8 cellular contexts compared by ENCODE assay signal in the genomic region with DNA sequence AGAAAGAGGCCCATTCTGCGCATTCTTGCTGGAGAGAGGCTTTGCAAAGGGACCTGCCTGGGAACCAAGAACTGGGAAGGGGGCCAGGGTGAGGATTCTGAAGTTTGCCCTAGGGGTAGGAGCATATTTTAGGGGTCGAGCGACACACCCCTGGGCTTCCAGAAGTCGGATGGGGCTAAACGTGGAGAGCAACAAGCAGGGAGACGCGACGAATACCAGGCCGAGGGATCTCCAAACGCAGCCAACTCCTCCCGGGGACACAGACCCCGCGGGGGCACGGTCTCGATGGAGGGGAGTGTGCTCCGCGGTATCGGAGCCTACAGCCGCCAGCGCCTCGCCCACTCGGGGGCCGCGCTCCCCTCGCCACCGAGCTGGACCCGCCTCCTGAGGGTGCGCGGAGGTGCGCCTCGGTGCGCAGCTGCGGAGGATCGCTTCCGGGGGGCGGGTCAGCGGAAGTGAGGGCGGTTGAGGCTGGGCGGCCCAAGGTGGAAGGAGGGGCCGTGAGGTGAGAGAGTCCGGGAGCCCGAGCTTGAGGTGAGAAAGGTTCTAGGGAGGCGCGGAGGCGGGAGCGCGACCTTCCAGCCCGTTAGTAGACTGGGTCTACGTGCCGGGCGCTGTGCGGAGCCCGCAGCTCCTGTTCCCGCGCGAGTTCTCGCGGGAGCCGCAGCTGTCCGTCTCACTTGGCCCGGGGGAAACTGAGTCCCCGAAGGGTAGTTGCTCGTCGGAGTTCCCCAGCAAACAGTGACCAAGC. TPM values are rescaled to one million over a fixed set of nuclear protein-coding genes. Genes with fewer than 3 reads are reported as not detected.
DNase-seq lines count a peak whose midpoint lies in the region; ATAC-seq, FAIRE-seq and TF ChIP-seq lines count a peak whose summit lies in the region.

A gene (plus strand): TSS at position 459 of the 751 bp plus-strand sequence. CDS start 3,151 bp downstream, outside the sequence.

- H3K9me3 ChIP-seq in Karpas-422 (ENCODE audit: low read length) = no peaks in the 10 kb centered on the region
- H3K9me3 ChIP-seq in SJSA1 (replicated peaks) = no peaks in the 10 kb centered on the region
- no peaks in the 10 kb centered on the region for H3K9me3 ChIP-seq in neutrophil

- H3K27ac ChIP-seq in Karpas-422 (ENCODE audit: low read length) = peak within 1 kb of the TSS; percentile 13; the same call in 1 of the 2 replicates
- H3K27ac ChIP-seq in SJSA1 = peak within 1 kb of the TSS; percentile 73
- peak within 1 kb of the TSS; percentile 86 for H3K27ac ChIP-seq in neutrophil

- H3K79me2 ChIP-seq in Karpas-422 (ENCODE audit: low read length) = no peaks in the 10 kb centered on the region

- peak; percentile 23 for TF ChIP-seq CTCF in neutrophil (IDR thresholded peaks at IDR 0.05)

- FAIRE-seq in frontal cortex (lab: Jason Lieb, UNC) = no peak

- H3K9ac ChIP-seq in Karpas-422 (ENCODE audit: low read length) = peak within 1 kb of the TSS; percentile 94

- H3K4me3 ChIP-seq in Karpas-422 (ENCODE audit: low read length) = peak within 1 kb of the TSS; percentile 88
- H3K4me3 ChIP-seq in SJSA1 = peak within 1 kb of the TSS; percentile 84
- H3K4me3 ChIP-seq in neutrophil (ENCODE audit: low read depth in 1 of 2, low read length in 1 of 2) = peak within 1 kb of the TSS; percentile 88 to 89

- no peaks in the 10 kb centered on the region for H3K9me2 ChIP-seq in Karpas-422 (replicated peaks; ENCODE audit: insufficient read depth, low read length)

- peak within 1 kb of the TSS; percentile 99 for H3K4me2 ChIP-seq in Karpas-422 (ENCODE audit: low read depth, low read length, poor library complexity, severe bottlenecking)

- H4K20me1 ChIP-seq in Karpas-422 (ENCODE audit: insufficient read depth, low read depth, low read length) = peaks cover 37% of the 10 kb centered on the region

- H2AFZ ChIP-seq in Karpas-422 (ENCODE audit: low read length) = peak within 1 kb of the TSS; percentile 95

- ATAC-seq in GM21786 (IDR thresholded peaks at IDR 0.05; ENCODE audit: unreplicated experiment) = peak; percentile 74

- DNase-seq in ELR (ENCODE audit: low read depth) (peak; percentile 80), Karpas-422 (peak; percentile 96), SJSA1 (ENCODE audit: low read depth in 1 of 2, low spot score in 2 of 2) (peak; percentile 81 to 89), frontal cortex (ENCODE audit: low spot score in 2 of 2) (peak; percentile 95 to 97), superior temporal gyrus (ENCODE audit: extremely low spot score) (peak; percentile 85)
- DNase-seq in activated gamma-delta T cell treated with anti-CD3 and anti-CD28 coated beads, Interleukin-2, amount 50 U/mL, for 16 hours (ENCODE audit: low read depth) = peak; percentile 88

- peaks cover 38% of the 10 kb centered on the region for H3K4me1 ChIP-seq in Karpas-422 (ENCODE audit: low read length)
- H3K4me1 ChIP-seq in SJSA1 (replicated peaks) = peaks cover 24% of the 10 kb centered on the region
- peaks cover 22 to 24% of the 10 kb centered on the region in 2 experiments for H3K4me1 ChIP-seq in neutrophil (ENCODE audit: control insufficient read depth in 1 of 2, insufficient read depth in 1 of 2, low read depth in 1 of 2, low read length in 1 of 2)

- H3K36me3 ChIP-seq in Karpas-422 (ENCODE audit: insufficient read depth, low read length) = peaks cover 3% of the 10 kb centered on the region; the same call in 1 of the 2 replicates
- peaks cover 34% of the 10 kb centered on the region for H3K36me3 ChIP-seq in SJSA1
- H3K36me3 ChIP-seq in neutrophil = peaks cover 15% of the 10 kb centered on the region

- H3K27me3 ChIP-seq in Karpas-422 (ENCODE audit: low read length) (peaks cover 2% of the 10 kb centered on the region; the same call in 1 of the 2 replicates), SJSA1 (replicated peaks) (no peaks in the 10 kb centered on the region), neutrophil (no peaks in the 10 kb centered on the region)

RNA-seq across cellular contexts. Expression of the gene that starts here (rescaled TPM):
- 24.3 and 39.6 TPM in 2 replicates for total RNA-seq in Karpas-422 (2014; rRNA removed; shearing (Covaris generic); ENCODE audit: low replicate concordance)
- 48.9 and 51.6 TPM in 2 replicates for total RNA-seq in SJSA1 (2014; rRNA removed; shearing (Covaris generic))
- total RNA-seq in frontal cortex = 33.0 TPM

Comparison
In these comparisons a context has a peak if more than half of its experiments do, and no peak if none do; other contexts are left out.
1. Peak in every context shown above with its lines: DNase-seq, ATAC-seq, H3K4me3 ChIP-seq and H3K27ac ChIP-seq.
2. H3K27ac ChIP-seq: peak in every context shown above with its lines; median percentile 86 in neutrophil; 73 in SJSA1; 13 in Karpas-422.